ENCODE assay signal across 30 cellular contexts in the genomic region with DNA sequence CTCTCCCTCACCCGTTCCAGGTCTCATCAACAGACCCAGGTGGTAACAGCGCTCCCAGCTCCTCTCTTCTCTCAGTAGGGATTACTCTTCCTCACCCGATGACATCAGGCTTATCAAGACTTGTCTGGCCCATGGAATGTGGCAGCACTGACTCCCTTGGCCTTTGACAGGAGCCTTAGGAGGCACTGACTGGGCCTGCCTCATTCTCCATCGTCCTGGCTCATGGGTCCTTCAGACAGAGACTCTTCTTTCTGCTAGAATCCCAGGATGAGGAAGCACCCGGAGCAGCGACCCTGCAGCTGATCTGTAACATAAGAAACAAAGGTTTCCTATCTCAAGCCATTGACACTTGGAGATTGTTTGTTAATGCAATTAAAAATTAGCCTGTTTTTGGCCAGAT.
"Had no signal": no experiment of that assay in that cellular context is flagged by ENCODE, and none has a peak within 500 bp of the region (broad histone marks: within the 10 kb centered on the region; RNA-seq: fewer than 3 reads in every experiment).

No MANE protein-coding gene starts in this region.

- H3K79me2 ChIP-seq: parathyroid adenoma had no signal

- H3K9me3 ChIP-seq: ovary, right lobe of liver, sigmoid colon, suprapubic skin, testis, tibial artery, transverse colon, upper lobe of left lung, vagina had no signal

- H3K27ac Mint-ChIP-seq: natural killer cell; nephron; progenitor cell of endocrine pancreas; stimulated activated memory B cell treated with anti-CD40 and anti-IgM and Interleukin-4, amounts not matched to agents 10 μg/mL and 1 μg/mL and 100 μg/mL, for 72 hours; stimulated activated naive CD8-positive, alpha-beta T cell treated with anti-CD3 and anti-CD28 coated beads, Interleukin-15, amount 100 ng/mL, for 72 hours had no signal

- H3K27me3 ChIP-seq: neural progenitor cell, ovary, right lobe of liver, sigmoid colon, spleen, suprapubic skin, testis, tibial artery, transverse colon, upper lobe of left lung, vagina had no signal

- H3K9me3 Mint-ChIP-seq: natural killer cell had no signal

- H3K4me3 ChIP-seq: neural progenitor cell, ovary, psoas muscle, right lobe of liver, sigmoid colon, spleen, suprapubic skin, testis, tibial artery, transverse colon, upper lobe of left lung, vagina had no signal

- H3K4me3 Mint-ChIP-seq: natural killer cell; nephron; neural progenitor cell; stimulated activated memory B cell treated with anti-CD40 and anti-IgM and Interleukin-4, amounts not matched to agents 10 μg/mL and 1 μg/mL and 100 μg/mL, for 72 hours; stimulated activated naive CD8-positive, alpha-beta T cell treated with anti-CD3 and anti-CD28 coated beads, Interleukin-15, amount 100 ng/mL, for 72 hours had no signal

- H3K4me2 ChIP-seq: neural progenitor cell had no signal

- H3K9ac ChIP-seq: neural progenitor cell, parathyroid adenoma had no signal

- H2AFZ ChIP-seq: neural progenitor cell, parathyroid adenoma had no signal

- H3K36me3 Mint-ChIP-seq: natural killer cell; neural progenitor cell; stimulated activated memory B cell treated with anti-CD40 and anti-IgM and Interleukin-4, amounts not matched to agents 10 μg/mL and 1 μg/mL and 100 μg/mL, for 72 hours had no signal

- DNase-seq: natural killer cell; occipital lobe; ovary; posterior cingulate gyrus; psoas muscle; right cardiac atrium; right lobe of liver; sigmoid colon; small intestine; spleen; stimulated activated CD4-positive, alpha-beta T cell treated with anti-CD3 and anti-CD28 coated beads, Interleukin-12 subunit alpha, Interleukin-12 subunit beta, amount 100 ng/mL, for 4 hours; stimulated activated CD4-positive, alpha-beta T cell treated with anti-CD3 and anti-CD28 coated beads, Interleukin-1b, Interleukin-23, amount 100 ng/mL, for 48 hours; stimulated activated CD4-positive, alpha-beta T cell treated with anti-CD3 and anti-CD28 coated beads, Interleukin-4, amount 100 ng/mL, for 1 hour; stimulated activated CD4-positive, alpha-beta T cell treated with anti-CD3 and anti-CD28 coated beads, Interleukin-4, amount 100 ng/mL, for 4 hours; stimulated activated CD8-positive, alpha-beta memory T cell treated with anti-CD3 and anti-CD28 coated beads, Interleukin-4, amount 100 ng/mL, for 48 hours; stimulated activated naive CD4-positive, alpha-beta T cell; stimulated activated naive CD8-positive, alpha-beta T cell treated with anti-CD3 and anti-CD28 coated beads, Interleukin-15, amount 100 ng/mL, for 72 hours; stimulated activated naive CD8-positive, alpha-beta T cell treated with anti-CD3 and anti-CD28 coated beads, Interleukin-15, Interleukin-2, amounts not matched to agents 100 U/mL and 50 U/mL, for 24 hours; substantia nigra; testis; tibial artery; transverse colon; upper lobe of left lung had no signal

- ATAC-seq: natural killer cell; psoas muscle; right cardiac atrium; right lobe of liver; stimulated activated memory B cell treated with anti-CD40 and anti-IgM and Interleukin-4, amounts not matched to agents 10 μg/mL and 1 μg/mL and 100 μg/mL, for 72 hours; stimulated activated naive CD8-positive, alpha-beta T cell treated with anti-CD3 and anti-CD28 coated beads, Interleukin-15, amount 100 ng/mL, for 72 hours; stimulated activated naive CD8-positive, alpha-beta T cell treated with anti-CD3 and anti-CD28 coated beads, Interleukin-15, Interleukin-2, amounts not matched to agents 100 U/mL and 50 U/mL, for 24 hours had no signal

- H3K4me1 Mint-ChIP-seq: natural killer cell; nephron; neural progenitor cell; stimulated activated memory B cell treated with anti-CD40 and anti-IgM and Interleukin-4, amounts not matched to agents 10 μg/mL and 1 μg/mL and 100 μg/mL, for 72 hours; stimulated activated naive CD8-positive, alpha-beta T cell treated with anti-CD3 and anti-CD28 coated beads, Interleukin-15, amount 100 ng/mL, for 72 hours had no signal

- H3K36me3 ChIP-seq: neural progenitor cell, ovary, right lobe of liver, sigmoid colon, spleen, suprapubic skin, tibial artery, transverse colon, upper lobe of left lung, vagina had no signal

- H3K4me1 ChIP-seq: neural progenitor cell, parathyroid adenoma, psoas muscle, right lobe of liver, sigmoid colon, spleen, suprapubic skin, testis, tibial artery, transverse colon, upper lobe of left lung, vagina had no signal

- H3K27ac ChIP-seq: neural progenitor cell, ovary, parathyroid adenoma, psoas muscle, right lobe of liver, sigmoid colon, spleen, suprapubic skin, testis, tibial artery, transverse colon, upper lobe of left lung, vagina had no signal
